ENCODE assay signal across 13 cellular contexts in genomic region chr21:37531402-37532042, GRCh38.
A peak's percentile ranks its signal among the peaks of the same experiment; 100 is the strongest.
DNase-seq lines count a peak whose midpoint lies in the region; ATAC-seq and TF ChIP-seq lines count a peak whose summit lies in the region.
"Had no signal": no experiment of that assay in that cellular context is flagged by ENCODE, and none has a peak within 500 bp of the region (broad histone marks: within the 10 kb centered on the region; RNA-seq: fewer than 3 reads in every experiment).

No MANE protein-coding gene starts in this region.

- CTCF ChIA-PET in WTC11 (lab: Charles Lee), result interaction anchor here (1.2 to 1.6 kb wide), 4 partner anchors 32 to 169 kb away, joined by 3 to 9 read pairs (median 4); no protein-coding TSS in a partner anchor

- H3K27me3 Mint-ChIP-seq in GM23338 (ENCODE audit: insufficient read depth, low read depth, poor library complexity), result peaks cover 4% of the 10 kb centered on the region
- peaks cover 1% of the 10 kb centered on the region; the same call in 1 of the 2 replicates for H3K27me3 Mint-ChIP-seq in WTC11 (ENCODE audit: low read depth)

- POLR2A ChIA-PET in WTC11 (lab: Charles Lee), result no interaction called here

- H3K36me3 ChIP-seq in GM23338 (ENCODE audit: insufficient read depth) (no peaks in the 10 kb centered on the region), psoas muscle (ENCODE audit: insufficient read depth in 1 of 2, low read depth in 1 of 2) (no peaks in the 10 kb centered on the region)
- H3K36me3 ChIP-seq: adrenal gland had no signal

- H3K27me3 ChIP-seq in GM23338 (ENCODE audit: insufficient read depth) (no peaks in the 10 kb centered on the region), psoas muscle (ENCODE audit: insufficient read depth in 3 of 3, low read length in 2 of 3) (no peaks in the 10 kb centered on the region)
- H3K27me3 ChIP-seq: adrenal gland had no signal

- H3F3A ChIP-seq in GM23338 (replicated peaks; ENCODE audit: low read depth), result no peaks in the 10 kb centered on the region

- H3K4me3 Mint-ChIP-seq in GM23338, result no peak overlapping the region
- H3K4me3 Mint-ChIP-seq in WTC11, result no peak overlapping the region

- intact Hi-C loops in left ventricle myocardium superior (cut with micrococcal nuclease) (no loop called here), psoas muscle (cut with DNase I) (no loop called here)

- H3K4me1 ChIP-seq in GM23338 (ENCODE audit: insufficient read depth) (no peaks in the 10 kb centered on the region), psoas muscle (peaks cover 20% of the 10 kb centered on the region)
- H3K4me1 ChIP-seq: adrenal gland, parathyroid adenoma had no signal

- ATAC-seq in GM23338, result peak; percentile 20
- peak; percentile 9; the same call in 1 of the 2 replicates for ATAC-seq in WTC11
- peak; percentile 94 for ATAC-seq in left ventricle myocardium superior
- ATAC-seq in psoas muscle, result peak; percentile 44 to 72 (median 56)
- no peak for ATAC-seq in HG03196 (IDR thresholded peaks at IDR 0.05; ENCODE audit: unreplicated experiment)

- H3K9me3 Mint-ChIP-seq in GM23338, result peaks cover 17% of the 10 kb centered on the region
- H3K9me3 Mint-ChIP-seq in WTC11, result peaks cover 14% of the 10 kb centered on the region

- 20 to 48% (median 22%) methylated on average over 14 to 15 of the region's 15 CpGs for WGBS in psoas muscle, 3 donors

- no peak overlapping the region for H3K4me2 ChIP-seq in GM23338

- H4K20me1 ChIP-seq in GM23338 (replicated peaks; ENCODE audit: insufficient read depth), result no peaks in the 10 kb centered on the region

- H3K36me3 Mint-ChIP-seq in GM23338 (ENCODE audit: low read depth), result peaks cover 12% of the 10 kb centered on the region
- H3K36me3 Mint-ChIP-seq in WTC11, result peaks cover 14% of the 10 kb centered on the region

- peaks cover 4% of the 10 kb centered on the region for H3K9me3 ChIP-seq in psoas muscle
- H3K9me3 ChIP-seq: adrenal gland had no signal

- H3K4me3 ChIP-seq in GM23338, result no peak overlapping the region
- peak overlapping the region; percentile 29 for H3K4me3 ChIP-seq in psoas muscle
- H3K4me3 ChIP-seq: adrenal gland had no signal

- H3K27ac ChIP-seq in GM23338 (ENCODE audit: low read depth), result no peak overlapping the region
- H3K27ac ChIP-seq in psoas muscle, result peak overlapping the region; percentile 60
- H3K27ac ChIP-seq: adrenal gland, parathyroid adenoma had no signal

- H3K27ac Mint-ChIP-seq in GM23338, result no peak overlapping the region
- H3K27ac Mint-ChIP-seq in WTC11, result no peak overlapping the region

- 0 out of 2 replicates have a peak overlapping the region, but pooled peaks have one; percentile 52 for H2AFZ ChIP-seq in GM23338
- H2AFZ ChIP-seq: parathyroid adenoma had no signal

- H3K79me2 ChIP-seq in GM23338 (replicated peaks; ENCODE audit: insufficient read depth), result no peaks in the 10 kb centered on the region
- H3K79me2 ChIP-seq: parathyroid adenoma had no signal

- DNase-seq in GM23338 (ENCODE audit: low spot score) (no peak), WTC11 (ENCODE audit: low spot score) (no peak), left ventricle myocardium superior (peak; percentile 82), psoas muscle (peak; percentile 35 to 72), T1000 (lab: John Stamatoyannopoulos, UW) (no peak), NCI-H345 treated with DMSO at 0.1 percent for 48 hours (lab: John Stamatoyannopoulos, UW; ENCODE audit: unreplicated experiment) (no peak)
- DNase-seq in stimulated activated CD4-positive, alpha-beta T cell treated with anti-CD3 and anti-CD28 coated beads, Interleukin-2, amount 100 ng/mL, for 24 hours, result no peak
- DNase-seq: adrenal gland, DND-41, H7, NCI-H1417 treated with DMSO at 0.1 percent for 48 hours had no signal

- peaks cover 3% of the 10 kb centered on the region for H3K4me1 Mint-ChIP-seq in GM23338
- H3K4me1 Mint-ChIP-seq in WTC11, result peaks cover 5% of the 10 kb centered on the region

- TF ChIP-seq CTCF in GM23338 (conservative IDR thresholded peaks at IDR 0.05; ENCODE audit: low read depth in 2 of 2) (no peak), WTC11 (IDR thresholded peaks at IDR 0.05) (no peak), psoas muscle (IDR thresholded peaks at IDR 0.05) (no peak)

- H3K9me2 ChIP-seq in GM23338 (ENCODE audit: insufficient read depth), result no peaks in the 10 kb centered on the region

TF ChIP-seq in GM23338, 12 proteins besides CTCF, POLR2A, EP300 and RAD21:
- TF ChIP-seq EZH2 (IDR thresholded peaks at IDR 0.05; ENCODE audit: low read depth, unreplicated experiment), result no peak
- no peak for TF ChIP-seq NANOG (IDR thresholded peaks at IDR 0.05; ENCODE audit: borderline replicate concordance)
- TF ChIP-seq REST (IDR thresholded peaks at IDR 0.05; ENCODE audit: unreplicated experiment), result no peak
- TF ChIP-seq ETS1 (IDR thresholded peaks at IDR 0.05), result no peak

TF ChIP-seq in WTC11, 78 proteins besides CTCF, POLR2A, EP300 and RAD21 (continues in another document):
- TF ChIP-seq NFYB (CRISPR knock-in tag; conservative IDR thresholded peaks at IDR 0.05; ENCODE audit: low read depth) (no peak), NFATC4 (CRISPR knock-in tag; IDR thresholded peaks at IDR 0.05) (no peak), ELF4 (CRISPR knock-in tag; IDR thresholded peaks at IDR 0.05; ENCODE audit: low read depth) (no peak), ARID4B (CRISPR knock-in tag; IDR thresholded peaks at IDR 0.05; ENCODE audit: borderline replicate concordance) (no peak), JAZF1 (CRISPR knock-in tag; IDR thresholded peaks at IDR 0.05) (no peak), ZNF219 (CRISPR knock-in tag; IDR thresholded peaks at IDR 0.05; ENCODE audit: borderline replicate concordance) (no peak), AR (CRISPR knock-in tag; IDR thresholded peaks at IDR 0.05) (no peak), ZNF232 (CRISPR knock-in tag; IDR thresholded peaks at IDR 0.05) (no peak), ZSCAN18 (CRISPR knock-in tag; IDR thresholded peaks at IDR 0.05) (no peak), FOXK1 (CRISPR knock-in tag; IDR thresholded peaks at IDR 0.05) (no peak), NR1H2 (CRISPR knock-in tag; IDR thresholded peaks at IDR 0.05) (no peak)

Comparison
In these comparisons a context has a peak if more than half of its experiments do, and no peak if none do; other contexts are left out.
1. DNase-seq: peak in left ventricle myocardium superior (single experiment) and psoas muscle (2 of 2); none in GM23338 (single experiment), WTC11 (single experiment), T1000 (single experiment), NCI-H345 treated with DMSO at 0.1 percent for 48 hours (single experiment) and stimulated activated CD4-positive, alpha-beta T cell treated with anti-CD3 and anti-CD28 coated beads, Interleukin-2, amount 100 ng/mL, for 24 hours (0 of 2).